ENCODE assay signal across 8 cellular contexts in genomic region chr1:231420959-231421615, GRCh38. TPM values are rescaled to one million over a fixed set of nuclear protein-coding genes. Genes with fewer than 3 reads are reported as not detected.
A peak's percentile ranks its signal among the peaks of the same experiment; 100 is the strongest.
DNase-seq lines count a peak whose midpoint lies in the region; ATAC-seq and TF ChIP-seq lines count a peak whose summit lies in the region.

No MANE protein-coding gene starts in this region.

- H3K27ac ChIP-seq in ACC112 (ENCODE audit: low read depth, low read length) (peak overlapping the region; percentile 83), RWPE2 (ENCODE audit: poor library complexity, severe bottlenecking) (peak overlapping the region; percentile 78), cardiac muscle cell (peak overlapping the region; percentile 96), trophoblast cell (ENCODE audit: low read depth, low read length) (peak overlapping the region; percentile 98)

- H3K36me3 ChIP-seq in ACC112 (ENCODE audit: insufficient read depth, low read length) (no peaks in the 10 kb centered on the region), RWPE2 (ENCODE audit: low read depth) (peaks cover 6% of the 10 kb centered on the region; the same call in 1 of the 2 replicates), cardiac muscle cell (no peaks in the 10 kb centered on the region), trophoblast cell (ENCODE audit: control insufficient read depth in 1 of 2, insufficient read depth in 2 of 2, low read length in 2 of 2) (no peaks in the 10 kb centered on the region)

- H3K27me3 Mint-ChIP-seq in activated naive CD8-positive, alpha-beta T cell: no peaks in the 10 kb centered on the region

- peaks cover 17% of the 10 kb centered on the region for H3K79me1 ChIP-seq in trophoblast cell (ENCODE audit: low read length)

- H4K8ac ChIP-seq in trophoblast cell (ENCODE audit: low read depth, low read length): peak overlapping the region; percentile 64

- peak overlapping the region; percentile 86 for H3K27ac Mint-ChIP-seq in activated naive CD8-positive, alpha-beta T cell

- peak overlapping the region; percentile 0 for H3K4ac ChIP-seq in trophoblast cell (ENCODE audit: low read depth, low read length)

- peak overlapping the region; percentile 68 for H3K4me2 ChIP-seq in trophoblast cell (ENCODE audit: low read length)

- DNase-seq in RWPE2 (ENCODE audit: low spot score) (no peak), cardiac muscle cell (ENCODE audit: low read depth in 1 of 2, low spot score in 1 of 2) (peak; percentile 58 to 75), trophoblast cell (peak; percentile 61 to 69), NCI-H1694 (lab: John Stamatoyannopoulos, UW) (no peak)

- no peak overlapping the region for H4K12ac ChIP-seq in trophoblast cell (ENCODE audit: low read depth, low read length)

- peaks cover 55% of the 10 kb centered on the region for H3K79me2 ChIP-seq in ACC112 (ENCODE audit: control insufficient read depth, insufficient read depth, low read length, unreplicated experiment)
- peaks cover 8% of the 10 kb centered on the region for H3K79me2 ChIP-seq in trophoblast cell (ENCODE audit: control insufficient read depth, insufficient read depth, low read length, poor library complexity)

- H3K4me1 ChIP-seq in ACC112 (ENCODE audit: control insufficient read depth, insufficient read depth, low read length, unreplicated experiment) (peaks cover 38% of the 10 kb centered on the region), RWPE2 (ENCODE audit: insufficient read depth, poor library complexity, severe bottlenecking) (peaks cover 27% of the 10 kb centered on the region), cardiac muscle cell (ENCODE audit: low read depth) (peaks cover 32% of the 10 kb centered on the region), trophoblast cell (ENCODE audit: control insufficient read depth in 1 of 2, insufficient read depth in 2 of 2, low read length in 2 of 2) (no peaks in the 10 kb centered on the region)

- H3K9me3 Mint-ChIP-seq in activated naive CD8-positive, alpha-beta T cell (ENCODE audit: low read depth): no peaks in the 10 kb centered on the region

- peak overlapping the region; percentile 89 for H3K18ac ChIP-seq in trophoblast cell (ENCODE audit: low read length)

- peaks cover 7% of the 10 kb centered on the region for H3K36me3 Mint-ChIP-seq in activated naive CD8-positive, alpha-beta T cell

- no peak overlapping the region for H3K23ac ChIP-seq in trophoblast cell (ENCODE audit: low read length)

- TF ChIP-seq CTCF in RWPE2 (IDR thresholded peaks at IDR 0.05; ENCODE audit: poor library complexity, severe bottlenecking) (no peak), cardiac muscle cell (IDR thresholded peaks at IDR 0.05; ENCODE audit: low read depth, low read length) (no peak)

- peaks cover 53% of the 10 kb centered on the region for H3K4me1 Mint-ChIP-seq in activated naive CD8-positive, alpha-beta T cell (ENCODE audit: low read depth)

- H3K4me3 ChIP-seq in ACC112 (ENCODE audit: low read depth, low read length) (peak overlapping the region; percentile 97), RWPE2 (ENCODE audit: severe bottlenecking) (peak overlapping the region; percentile 88), cardiac muscle cell (peak overlapping the region; percentile 95), trophoblast cell (ENCODE audit: low read depth, low read length) (peak overlapping the region; percentile 82)

- no peaks in the 10 kb centered on the region for H3K9me3 ChIP-seq in RWPE2 (ENCODE audit: severe bottlenecking)
- H3K9me3 ChIP-seq in cardiac muscle cell (ENCODE audit: low read depth): no peaks in the 10 kb centered on the region
- no peaks in the 10 kb centered on the region for H3K9me3 ChIP-seq in trophoblast cell (ENCODE audit: insufficient read depth, low read depth, low read length)

- H4K91ac ChIP-seq in trophoblast cell (ENCODE audit: low read depth, low read length): peak overlapping the region; percentile 84

- H2BK120ac ChIP-seq in trophoblast cell (ENCODE audit: insufficient read depth, low read length, poor library complexity): peak overlapping the region; percentile 74

- H3K27me3 ChIP-seq in ACC112 (ENCODE audit: insufficient read depth, low read length): no peaks in the 10 kb centered on the region
- H3K27me3 ChIP-seq in RWPE2 (ENCODE audit: insufficient read depth, poor library complexity, severe bottlenecking): no peaks in the 10 kb centered on the region
- peaks cover 11% of the 10 kb centered on the region for H3K27me3 ChIP-seq in cardiac muscle cell
- H3K27me3 ChIP-seq in trophoblast cell (ENCODE audit: insufficient read depth, low read length): no peaks in the 10 kb centered on the region

- H3K14ac ChIP-seq in trophoblast cell (ENCODE audit: low read length): peak overlapping the region; percentile 16

- WGBS in trophoblast cell (ENCODE audit: extremely low coverage, insufficient coverage, insufficient read length): no CpG with 5 or more reads among the region's 71 CpGs

- H2AFZ ChIP-seq in ACC112 (ENCODE audit: low read length, unreplicated experiment): no peak overlapping the region
- peak overlapping the region; percentile 82 for H2AFZ ChIP-seq in trophoblast cell (ENCODE audit: insufficient read depth, low read length, poor library complexity)

- H3K4me3 Mint-ChIP-seq in activated naive CD8-positive, alpha-beta T cell: peak overlapping the region; percentile 94

- peak; percentile 1 for ATAC-seq in GM18868 (IDR thresholded peaks at IDR 0.05; ENCODE audit: unreplicated experiment)
- peak; percentile 5 for ATAC-seq in HG03103 (IDR thresholded peaks at IDR 0.05; ENCODE audit: low read depth, unreplicated experiment)
- ATAC-seq in RWPE2 (ENCODE audit: low read depth): 0 out of 3 replicates have a peak, but pooled peaks have one; percentile 9

- H3K9ac ChIP-seq in trophoblast cell (ENCODE audit: low read length): peak overlapping the region; percentile 77

- peak overlapping the region; percentile 1 for H2AK5ac ChIP-seq in trophoblast cell (ENCODE audit: low read length)

- H2BK12ac ChIP-seq in trophoblast cell (ENCODE audit: low read length): no peak overlapping the region

- peak overlapping the region; percentile 78 for H2BK5ac ChIP-seq in trophoblast cell (ENCODE audit: low read depth, low read length, poor library complexity)

RNA-seq across cellular contexts. Expression of gene EGLN1, which starts 1.0 kb away (rescaled TPM):
- total RNA-seq in cardiac muscle cell: 67.6 and 81.8 TPM in 2 replicates
- polyA plus RNA-seq in cardiac muscle cell: 54.0 and 54.2 TPM in 2 replicates
- 34.1 and 36.0 TPM in 2 replicates for polyA plus RNA-seq in trophoblast cell (2013)

Comparison
In these comparisons a context has a peak if more than half of its experiments do, and no peak if none do; other contexts are left out.
1. DNase-seq: peak in cardiac muscle cell (2 of 2) and trophoblast cell (2 of 2); none in RWPE2 (single experiment) and NCI-H1694 (single experiment).
2. Peak in every context shown above with its lines, with median percentiles within 50 percentile points of each other: H3K27ac ChIP-seq, H3K4me3 ChIP-seq and ATAC-seq.